In the genomic region with DNA sequence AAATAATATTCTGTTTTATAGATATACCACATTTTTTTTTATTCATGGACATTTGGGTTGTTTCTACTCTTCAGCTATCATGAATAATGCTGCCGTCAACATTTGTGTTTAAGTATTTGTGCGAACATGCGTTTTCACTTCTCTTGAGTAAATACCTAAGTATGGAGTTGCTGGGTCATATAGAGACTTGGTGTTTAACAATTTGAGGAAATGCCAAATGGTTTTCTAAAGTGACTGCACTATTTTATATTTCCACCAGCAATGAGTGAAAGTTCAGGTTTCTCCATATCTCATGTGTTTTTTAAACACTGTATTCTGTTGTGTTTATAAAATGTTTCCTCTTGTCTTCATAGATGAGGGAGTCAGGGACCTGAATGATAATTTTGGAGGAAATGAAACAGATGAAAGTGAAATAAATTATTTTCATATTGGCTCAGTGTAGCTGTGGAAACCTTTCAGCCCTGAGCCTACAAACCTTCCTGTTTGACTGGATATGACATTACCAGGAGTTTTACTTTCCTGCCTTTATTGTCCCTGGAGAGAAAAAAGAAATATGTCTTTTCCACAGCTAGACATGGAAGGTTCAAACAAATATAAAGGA, we compare ENCODE assay signal across 10 cellular contexts. TPM values are rescaled to one million over a fixed set of nuclear protein-coding genes. Genes with fewer than 3 reads are reported as not detected.
DNase-seq lines count a peak whose midpoint lies in the region; ATAC-seq and TF ChIP-seq lines count a peak whose summit lies in the region.
"Had no signal": no experiment of that assay in that cellular context is flagged by ENCODE, and none has a peak within 500 bp of the region (broad histone marks: within the 10 kb centered on the region; RNA-seq: fewer than 3 reads in every experiment).

No MANE protein-coding gene starts in this region.

- intact Hi-C loops in mucosa of descending colon (cut with DNase I, micrococcal nuclease): no loop called here

- ATAC-seq in GM18502 (IDR thresholded peaks at IDR 0.05; ENCODE audit: poor library complexity, unreplicated experiment) (peak; percentile 82), GM21423 (IDR thresholded peaks at IDR 0.05; ENCODE audit: unreplicated experiment) (peak; percentile 44), HG03280 (IDR thresholded peaks at IDR 0.05; ENCODE audit: unreplicated experiment) (peak; percentile 62), mucosa of descending colon (no peak), T-helper 17 cell (no peak)

- peak overlapping the region; percentile 79 to 87 (median 80) for H3K27ac Mint-ChIP-seq in nephron
- no peak overlapping the region for H3K27ac Mint-ChIP-seq in T-helper 17 cell
- H3K27ac Mint-ChIP-seq: endodermal cell had no signal

- no peak overlapping the region for H3K4me3 Mint-ChIP-seq in nephron
- no peak overlapping the region for H3K4me3 Mint-ChIP-seq in T-helper 17 cell
- H3K4me3 Mint-ChIP-seq: endodermal cell had no signal

- H3K9me3 ChIP-seq in mucosa of descending colon: no peaks in the 10 kb centered on the region
- no peaks in the 10 kb centered on the region for H3K9me3 ChIP-seq in T-helper 17 cell (ENCODE audit: control insufficient read depth, low read length, poor library complexity, severe bottlenecking)

- H3K4me3 ChIP-seq in mucosa of descending colon: no peak overlapping the region

- H3K36me3 ChIP-seq in mucosa of descending colon (ENCODE audit: low read depth): no peaks in the 10 kb centered on the region

- DNase-seq in mucosa of descending colon (no peak), T-helper 17 cell (no peak), NCI-H69 (lab: John Stamatoyannopoulos, UW) (no peak), EL (no peak)
- DNase-seq: endodermal cell, NCI-H1436 had no signal

- H3K9me3 Mint-ChIP-seq in nephron: no peaks in the 10 kb centered on the region
- H3K9me3 Mint-ChIP-seq: endodermal cell had no signal

- H3K4me1 Mint-ChIP-seq in nephron (peaks cover 80% of the 10 kb centered on the region), T-helper 17 cell (peaks cover 7% of the 10 kb centered on the region)

- peaks cover 17% of the 10 kb centered on the region for H3K4me1 ChIP-seq in mucosa of descending colon (ENCODE audit: low read depth)

- H3K36me3 Mint-ChIP-seq in nephron (ENCODE audit: low read depth) (peaks cover under 1% of the 10 kb centered on the region), T-helper 17 cell (ENCODE audit: low read depth) (no peaks in the 10 kb centered on the region)

- TF ChIP-seq CTCF in nephron (IDR thresholded peaks at IDR 0.05; ENCODE audit: unreplicated experiment in 3 of 3) (no peak), mucosa of descending colon (IDR thresholded peaks at IDR 0.05) (no peak)

- no peaks in the 10 kb centered on the region for H3K27me3 Mint-ChIP-seq in nephron (ENCODE audit: low read depth)
- no peaks in the 10 kb centered on the region for H3K27me3 Mint-ChIP-seq in T-helper 17 cell

RNA-seq across cellular contexts. Expression of a gene that starts 26.3 kb away (rescaled TPM):
- total RNA-seq in mucosa of descending colon: 10 to 100 TPM; 41.0 to 85.4 (median 49.6) TPM
- total RNA-seq in T-helper 17 cell: 10 to 100 TPM; 22.6 to 25.6 TPM

Comparison
In these comparisons a context has a peak if more than half of its experiments do, and no peak if none do; other contexts are left out.
1. ATAC-seq: peak in GM18502 (single experiment), GM21423 (single experiment) and HG03280 (single experiment); none in mucosa of descending colon (single experiment) and T-helper 17 cell (single experiment).